ENCODE assay signal across 15 cellular contexts in the genomic region with DNA sequence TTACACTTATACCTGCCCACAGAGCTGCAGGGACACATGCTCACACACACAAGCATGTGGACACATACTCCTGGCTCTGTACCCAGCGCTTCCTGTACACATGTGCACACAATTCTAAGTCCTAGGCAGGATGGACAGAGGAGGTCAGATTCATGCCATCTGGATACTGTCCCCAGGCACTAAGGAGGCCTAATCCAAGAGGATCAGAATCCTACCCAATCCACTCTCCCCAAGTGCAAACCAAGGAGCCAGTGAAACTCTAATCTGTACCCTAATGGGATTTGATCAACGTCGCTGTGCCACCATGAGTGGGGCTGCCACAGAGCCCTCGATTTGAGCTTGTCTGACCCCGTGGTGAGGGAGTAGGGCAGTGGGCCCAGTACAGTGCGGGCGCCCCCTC. TPM values are rescaled to one million over a fixed set of nuclear protein-coding genes. Genes with fewer than 3 reads are reported as not detected.
A peak's percentile ranks its signal among the peaks of the same experiment; 100 is the strongest.
DNase-seq lines count a peak whose midpoint lies in the region; ATAC-seq and TF ChIP-seq lines count a peak whose summit lies in the region.
"Had no signal": no experiment of that assay in that cellular context is flagged by ENCODE, and none has a peak within 500 bp of the region (broad histone marks: within the 10 kb centered on the region; RNA-seq: fewer than 3 reads in every experiment).

No MANE protein-coding gene starts in this region.

- ATAC-seq in natural killer cell treated with Interleukin-12 subunit alpha and Interleukin-12 subunit beta and Interleukin-15 and Interleukin-18, amount 100 ng/mL, for 72 hours: peak; percentile 13 to 33
- ATAC-seq in natural killer cell (no peak), GM19467 (IDR thresholded peaks at IDR 0.05; ENCODE audit: unreplicated experiment) (no peak)
- ATAC-seq: A549, HCT116 had no signal

- no peaks in the 10 kb centered on the region for H3K36me3 ChIP-seq in WERI-Rb-1
- H3K36me3 ChIP-seq: BE2C had no signal

- no peak for DNase-seq in natural killer cell treated with Interleukin-12 subunit alpha and Interleukin-12 subunit beta and Interleukin-15 and Interleukin-18, amount 100 ng/mL, for 72 hours (ENCODE audit: low spot score)
- DNase-seq in natural killer cell (no peak), NCI-H524 treated with DMSO at 0.1 percent for 48 hours (lab: John Stamatoyannopoulos, UW) (peak; percentile 41), WERI-Rb-1 (peak; percentile 81), posterior vena cava (ENCODE audit: low spot score) (peak; percentile 25), retina (no peak), NCI-H1092 treated with DMSO at 0.1 percent for 48 hours (lab: John Stamatoyannopoulos, UW) (no peak)
- DNase-seq: BE2C; CD4-positive, alpha-beta memory T cell; GM23248 had no signal

- peak overlapping the region; percentile 16 for H3K4me3 ChIP-seq in WERI-Rb-1 (ENCODE audit: low read depth, low read length)
- H3K4me3 ChIP-seq: A549, GM23248 had no signal

- no peaks in the 10 kb centered on the region for H3K36me3 Mint-ChIP-seq in natural killer cell treated with Interleukin-12 subunit alpha and Interleukin-12 subunit beta and Interleukin-15 and Interleukin-18, amount 100 ng/mL, for 72 hours
- no peaks in the 10 kb centered on the region for H3K36me3 Mint-ChIP-seq in natural killer cell

- H3K27ac ChIP-seq in WERI-Rb-1: peak overlapping the region; percentile 35; the same call in 1 of the 2 replicates
- H3K27ac ChIP-seq: A549, C4-2B, GM23248, HL-60 had no signal

- no peaks in the 10 kb centered on the region for H3K27me3 ChIP-seq in WERI-Rb-1 (ENCODE audit: insufficient read depth, low read depth, severe bottlenecking)
- H3K27me3 ChIP-seq: BE2C had no signal

- H3K4me1 Mint-ChIP-seq in natural killer cell treated with Interleukin-12 subunit alpha and Interleukin-12 subunit beta and Interleukin-15 and Interleukin-18, amount 100 ng/mL, for 72 hours (ENCODE audit: low read depth in 2 of 2): peaks cover 16 to 29% of the 10 kb centered on the region in 2 donors
- peaks cover 26 to 33% of the 10 kb centered on the region in 2 donors for H3K4me1 Mint-ChIP-seq in natural killer cell

- H3K27me3 Mint-ChIP-seq in natural killer cell treated with Interleukin-12 subunit alpha and Interleukin-12 subunit beta and Interleukin-15 and Interleukin-18, amount 100 ng/mL, for 72 hours: no peaks in the 10 kb centered on the region
- H3K27me3 Mint-ChIP-seq in natural killer cell (ENCODE audit: low read depth in 2 of 2): no peaks in the 10 kb centered on the region

- intact Hi-C loops in natural killer cell (cut with micrococcal nuclease): no loop called here
- intact Hi-C loops in posterior vena cava (cut with DNase I): no loop called here

- H3K4me3 Mint-ChIP-seq in natural killer cell treated with Interleukin-12 subunit alpha and Interleukin-12 subunit beta and Interleukin-15 and Interleukin-18, amount 100 ng/mL, for 72 hours: no peak overlapping the region
- H3K4me3 Mint-ChIP-seq in natural killer cell: no peak overlapping the region
- H3K4me3 Mint-ChIP-seq: CD4-positive, alpha-beta memory T cell had no signal

- no peaks in the 10 kb centered on the region for H3K9me3 Mint-ChIP-seq in natural killer cell treated with Interleukin-12 subunit alpha and Interleukin-12 subunit beta and Interleukin-15 and Interleukin-18, amount 100 ng/mL, for 72 hours
- no peaks in the 10 kb centered on the region for H3K9me3 Mint-ChIP-seq in natural killer cell
- H3K9me3 Mint-ChIP-seq: CD4-positive, alpha-beta memory T cell had no signal

- H3K9me3 ChIP-seq in WERI-Rb-1 (ENCODE audit: severe bottlenecking): no peaks in the 10 kb centered on the region
- H3K9me3 ChIP-seq: A549, BE2C had no signal

- H3K27ac Mint-ChIP-seq in natural killer cell treated with Interleukin-12 subunit alpha and Interleukin-12 subunit beta and Interleukin-15 and Interleukin-18, amount 100 ng/mL, for 72 hours: no peak overlapping the region
- H3K27ac Mint-ChIP-seq in natural killer cell: no peak overlapping the region
- H3K27ac Mint-ChIP-seq: CD4-positive, alpha-beta memory T cell had no signal

- no peak for TF ChIP-seq CTCF in natural killer cell (IDR thresholded peaks at IDR 0.05)
- no peak for TF ChIP-seq CTCF in WERI-Rb-1 (IDR thresholded peaks at IDR 0.05; ENCODE audit: low read depth, low read length)

RNA-seq across cellular contexts. Expression of a gene that starts 26.3 kb away (rescaled TPM):
- total RNA-seq in natural killer cell treated with Interleukin-12 subunit alpha and Interleukin-12 subunit beta and Interleukin-15 and Interleukin-18, amount 100 ng/mL, for 72 hours: 1,000 to 10,000 TPM in 1 of 2 donors, 100 to 1,000 TPM in 1; 929 to 1,505 TPM
- total RNA-seq in natural killer cell: 1,000 to 10,000 TPM in 1 of 3 donors, 100 to 1,000 TPM in 2; 887 to 1,039 (median 981) TPM
- 1,000 to 10,000 TPM; 1,129 to 1,204 TPM for total RNA-seq in posterior vena cava

RNA-seq across cellular contexts. Expression of a gene that starts 30.6 kb away (rescaled TPM):
- 10 to 100 TPM; 33.7 to 45.3 TPM for total RNA-seq in natural killer cell treated with Interleukin-12 subunit alpha and Interleukin-12 subunit beta and Interleukin-15 and Interleukin-18, amount 100 ng/mL, for 72 hours
- total RNA-seq in natural killer cell: 10 to 100 TPM; 15.6 to 21.0 (median 17.9) TPM
- 10 to 100 TPM in 1 of 2 donors, 1 to 10 TPM in 1; 8.2 to 10.1 TPM for total RNA-seq in posterior vena cava

Comparison
In these comparisons a context has a peak if more than half of its experiments do, and no peak if none do; other contexts are left out.
1. ATAC-seq: peak in natural killer cell treated with Interleukin-12 subunit alpha and Interleukin-12 subunit beta and Interleukin-15 and Interleukin-18, amount 100 ng/mL, for 72 hours (2 of 2); none in natural killer cell (0 of 3) and GM19467 (single experiment).
2. DNase-seq: peak in NCI-H524 treated with DMSO at 0.1 percent for 48 hours (single experiment), WERI-Rb-1 (single experiment) and posterior vena cava (single experiment); none in natural killer cell treated with Interleukin-12 subunit alpha and Interleukin-12 subunit beta and Interleukin-15 and Interleukin-18, amount 100 ng/mL, for 72 hours (single experiment), natural killer cell (single experiment), retina (single experiment) and NCI-H1092 treated with DMSO at 0.1 percent for 48 hours (single experiment).